In genomic region chr6:52603000-52603795, GRCh38 we compare ENCODE assay signal across 1 cellular context.
TF ChIP-seq lines count a peak whose summit lies in the region.

No MANE protein-coding gene starts in this region.

TF ChIP-seq in WTC11, 78 proteins besides CTCF, POLR2A, EP300 and RAD21 (continued from another document):
- TF ChIP-seq, protein P1, sequence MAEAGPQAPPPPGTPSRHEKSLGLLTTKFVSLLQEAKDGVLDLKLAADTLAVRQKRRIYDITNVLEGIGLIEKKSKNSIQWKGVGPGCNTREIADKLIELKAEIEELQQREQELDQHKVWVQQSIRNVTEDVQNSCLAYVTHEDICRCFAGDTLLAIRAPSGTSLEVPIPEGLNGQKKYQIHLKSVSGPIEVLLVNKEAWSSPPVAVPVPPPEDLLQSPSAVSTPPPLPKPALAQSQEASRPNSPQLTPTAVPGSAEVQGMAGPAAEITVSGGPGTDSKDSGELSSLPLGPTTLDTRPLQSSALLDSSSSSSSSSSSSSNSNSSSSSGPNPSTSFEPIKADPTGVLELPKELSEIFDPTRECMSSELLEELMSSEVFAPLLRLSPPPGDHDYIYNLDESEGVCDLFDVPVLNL (CRISPR knock-in tag; IDR thresholded peaks at IDR 0.05; ENCODE audit: borderline replicate concordance, low read depth), result no peak
- TF ChIP-seq ZNF138 (CRISPR knock-in tag; conservative IDR thresholded peaks at IDR 0.05) (no peak), EMX1 (CRISPR knock-in tag; IDR thresholded peaks at IDR 0.05) (no peak), HMGXB4 (CRISPR knock-in tag; IDR thresholded peaks at IDR 0.05) (no peak), ELF4 (CRISPR knock-in tag; IDR thresholded peaks at IDR 0.05; ENCODE audit: low read depth) (no peak), NR2C2 (CRISPR knock-in tag; IDR thresholded peaks at IDR 0.05) (no peak), MYBL2 (CRISPR knock-in tag; IDR thresholded peaks at IDR 0.05) (no peak), E2F5 (CRISPR knock-in tag; IDR thresholded peaks at IDR 0.05) (no peak), AFF4 (CRISPR knock-in tag; IDR thresholded peaks at IDR 0.05; ENCODE audit: borderline replicate concordance) (no peak), MXD4 (CRISPR knock-in tag; IDR thresholded peaks at IDR 0.05; ENCODE audit: borderline replicate concordance) (no peak), CREB1 (CRISPR knock-in tag; IDR thresholded peaks at IDR 0.05) (no peak), GRHL2 (CRISPR knock-in tag; IDR thresholded peaks at IDR 0.05; ENCODE audit: insufficient replicate concordance, severe bottlenecking) (no peak)
- TF ChIP-seq, protein P2, sequence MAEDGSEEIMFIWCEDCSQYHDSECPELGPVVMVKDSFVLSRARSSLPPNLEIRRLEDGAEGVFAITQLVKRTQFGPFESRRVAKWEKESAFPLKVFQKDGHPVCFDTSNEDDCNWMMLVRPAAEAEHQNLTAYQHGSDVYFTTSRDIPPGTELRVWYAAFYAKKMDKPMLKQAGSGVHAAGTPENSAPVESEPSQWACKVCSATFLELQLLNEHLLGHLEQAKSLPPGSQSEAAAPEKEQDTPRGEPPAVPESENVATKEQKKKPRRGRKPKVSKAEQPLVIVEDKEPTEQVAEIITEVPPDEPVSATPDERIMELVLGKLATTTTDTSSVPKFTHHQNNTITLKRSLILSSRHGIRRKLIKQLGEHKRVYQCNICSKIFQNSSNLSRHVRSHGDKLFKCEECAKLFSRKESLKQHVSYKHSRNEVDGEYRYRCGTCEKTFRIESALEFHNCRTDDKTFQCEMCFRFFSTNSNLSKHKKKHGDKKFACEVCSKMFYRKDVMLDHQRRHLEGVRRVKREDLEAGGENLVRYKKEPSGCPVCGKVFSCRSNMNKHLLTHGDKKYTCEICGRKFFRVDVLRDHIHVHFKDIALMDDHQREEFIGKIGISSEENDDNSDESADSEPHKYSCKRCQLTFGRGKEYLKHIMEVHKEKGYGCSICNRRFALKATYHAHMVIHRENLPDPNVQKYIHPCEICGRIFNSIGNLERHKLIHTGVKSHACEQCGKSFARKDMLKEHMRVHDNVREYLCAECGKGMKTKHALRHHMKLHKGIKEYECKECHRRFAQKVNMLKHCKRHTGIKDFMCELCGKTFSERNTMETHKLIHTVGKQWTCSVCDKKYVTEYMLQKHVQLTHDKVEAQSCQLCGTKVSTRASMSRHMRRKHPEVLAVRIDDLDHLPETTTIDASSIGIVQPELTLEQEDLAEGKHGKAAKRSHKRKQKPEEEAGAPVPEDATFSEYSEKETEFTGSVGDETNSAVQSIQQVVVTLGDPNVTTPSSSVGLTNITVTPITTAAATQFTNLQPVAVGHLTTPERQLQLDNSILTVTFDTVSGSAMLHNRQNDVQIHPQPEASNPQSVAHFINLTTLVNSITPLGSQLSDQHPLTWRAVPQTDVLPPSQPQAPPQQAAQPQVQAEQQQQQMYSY (CRISPR knock-in tag; IDR thresholded peaks at IDR 0.05), result no peak
- TF ChIP-seq, protein P3, sequence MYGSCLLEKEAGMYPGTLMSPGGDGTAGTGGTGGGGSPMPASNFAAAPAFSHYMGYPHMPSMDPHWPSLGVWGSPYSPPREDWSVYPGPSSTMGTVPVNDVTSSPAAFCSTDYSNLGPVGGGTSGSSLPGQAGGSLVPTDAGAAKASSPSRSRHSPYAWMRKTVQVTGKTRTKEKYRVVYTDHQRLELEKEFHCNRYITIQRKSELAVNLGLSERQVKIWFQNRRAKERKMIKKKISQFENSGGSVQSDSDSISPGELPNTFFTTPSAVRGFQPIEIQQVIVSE (CRISPR knock-in tag; IDR thresholded peaks at IDR 0.05; ENCODE audit: borderline replicate concordance), result no peak
- TF ChIP-seq, protein P4, sequence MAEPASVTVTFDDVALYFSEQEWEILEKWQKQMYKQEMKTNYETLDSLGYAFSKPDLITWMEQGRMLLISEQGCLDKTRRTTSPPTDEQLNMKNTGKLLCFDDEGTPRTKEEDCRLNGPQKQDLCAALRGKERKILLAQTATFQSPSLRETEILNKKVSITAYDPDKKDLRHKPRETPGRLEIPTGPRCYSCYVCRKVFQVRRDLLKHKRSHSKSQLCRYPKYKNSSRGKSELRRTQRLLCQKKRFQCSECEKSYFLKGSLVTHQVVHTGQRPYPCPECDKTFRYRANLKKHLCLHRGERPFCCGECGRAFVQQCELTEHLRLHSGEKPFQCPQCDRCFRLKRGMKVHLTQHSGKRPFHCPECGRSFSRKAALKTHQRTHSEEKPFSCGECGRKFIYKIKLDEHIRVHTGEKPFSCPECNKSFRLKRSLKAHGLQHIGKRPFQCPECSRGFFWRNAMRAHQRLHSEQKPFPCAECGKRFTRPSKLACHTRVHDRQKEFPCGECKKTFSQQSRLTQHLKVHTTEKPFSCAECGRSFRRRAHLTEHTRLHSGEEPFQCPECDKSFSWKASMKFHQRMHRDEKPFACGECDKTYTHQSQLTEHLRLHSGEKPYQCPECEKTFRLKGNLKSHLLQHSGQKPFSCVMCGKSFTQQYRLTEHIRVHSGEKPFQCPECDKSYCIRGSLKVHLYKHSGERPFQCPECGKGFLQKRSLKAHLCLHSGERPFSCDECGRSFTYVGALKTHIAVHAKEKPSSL (CRISPR knock-in tag; conservative IDR thresholded peaks at IDR 0.05), result no peak
- TF ChIP-seq, protein P5, sequence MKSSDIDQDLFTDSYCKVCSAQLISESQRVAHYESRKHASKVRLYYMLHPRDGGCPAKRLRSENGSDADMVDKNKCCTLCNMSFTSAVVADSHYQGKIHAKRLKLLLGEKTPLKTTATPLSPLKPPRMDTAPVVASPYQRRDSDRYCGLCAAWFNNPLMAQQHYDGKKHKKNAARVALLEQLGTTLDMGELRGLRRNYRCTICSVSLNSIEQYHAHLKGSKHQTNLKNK (CRISPR knock-in tag; IDR thresholded peaks at IDR 0.05), result no peak
- TF ChIP-seq, protein P6, sequence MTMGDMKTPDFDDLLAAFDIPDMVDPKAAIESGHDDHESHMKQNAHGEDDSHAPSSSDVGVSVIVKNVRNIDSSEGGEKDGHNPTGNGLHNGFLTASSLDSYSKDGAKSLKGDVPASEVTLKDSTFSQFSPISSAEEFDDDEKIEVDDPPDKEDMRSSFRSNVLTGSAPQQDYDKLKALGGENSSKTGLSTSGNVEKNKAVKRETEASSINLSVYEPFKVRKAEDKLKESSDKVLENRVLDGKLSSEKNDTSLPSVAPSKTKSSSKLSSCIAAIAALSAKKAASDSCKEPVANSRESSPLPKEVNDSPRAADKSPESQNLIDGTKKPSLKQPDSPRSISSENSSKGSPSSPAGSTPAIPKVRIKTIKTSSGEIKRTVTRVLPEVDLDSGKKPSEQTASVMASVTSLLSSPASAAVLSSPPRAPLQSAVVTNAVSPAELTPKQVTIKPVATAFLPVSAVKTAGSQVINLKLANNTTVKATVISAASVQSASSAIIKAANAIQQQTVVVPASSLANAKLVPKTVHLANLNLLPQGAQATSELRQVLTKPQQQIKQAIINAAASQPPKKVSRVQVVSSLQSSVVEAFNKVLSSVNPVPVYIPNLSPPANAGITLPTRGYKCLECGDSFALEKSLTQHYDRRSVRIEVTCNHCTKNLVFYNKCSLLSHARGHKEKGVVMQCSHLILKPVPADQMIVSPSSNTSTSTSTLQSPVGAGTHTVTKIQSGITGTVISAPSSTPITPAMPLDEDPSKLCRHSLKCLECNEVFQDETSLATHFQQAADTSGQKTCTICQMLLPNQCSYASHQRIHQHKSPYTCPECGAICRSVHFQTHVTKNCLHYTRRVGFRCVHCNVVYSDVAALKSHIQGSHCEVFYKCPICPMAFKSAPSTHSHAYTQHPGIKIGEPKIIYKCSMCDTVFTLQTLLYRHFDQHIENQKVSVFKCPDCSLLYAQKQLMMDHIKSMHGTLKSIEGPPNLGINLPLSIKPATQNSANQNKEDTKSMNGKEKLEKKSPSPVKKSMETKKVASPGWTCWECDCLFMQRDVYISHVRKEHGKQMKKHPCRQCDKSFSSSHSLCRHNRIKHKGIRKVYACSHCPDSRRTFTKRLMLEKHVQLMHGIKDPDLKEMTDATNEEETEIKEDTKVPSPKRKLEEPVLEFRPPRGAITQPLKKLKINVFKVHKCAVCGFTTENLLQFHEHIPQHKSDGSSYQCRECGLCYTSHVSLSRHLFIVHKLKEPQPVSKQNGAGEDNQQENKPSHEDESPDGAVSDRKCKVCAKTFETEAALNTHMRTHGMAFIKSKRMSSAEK (CRISPR knock-in tag; IDR thresholded peaks at IDR 0.05; ENCODE audit: borderline replicate concordance), result no peak
- TF ChIP-seq, protein P7, sequence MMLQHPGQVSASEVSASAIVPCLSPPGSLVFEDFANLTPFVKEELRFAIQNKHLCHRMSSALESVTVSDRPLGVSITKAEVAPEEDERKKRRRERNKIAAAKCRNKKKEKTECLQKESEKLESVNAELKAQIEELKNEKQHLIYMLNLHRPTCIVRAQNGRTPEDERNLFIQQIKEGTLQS (CRISPR knock-in tag; conservative IDR thresholded peaks at IDR 0.05), result no peak
- TF ChIP-seq, protein P8, sequence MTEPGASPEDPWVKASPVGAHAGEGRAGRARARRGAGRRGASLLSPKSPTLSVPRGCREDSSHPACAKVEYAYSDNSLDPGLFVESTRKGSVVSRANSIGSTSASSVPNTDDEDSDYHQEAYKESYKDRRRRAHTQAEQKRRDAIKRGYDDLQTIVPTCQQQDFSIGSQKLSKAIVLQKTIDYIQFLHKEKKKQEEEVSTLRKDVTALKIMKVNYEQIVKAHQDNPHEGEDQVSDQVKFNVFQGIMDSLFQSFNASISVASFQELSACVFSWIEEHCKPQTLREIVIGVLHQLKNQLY (CRISPR knock-in tag; IDR thresholded peaks at IDR 0.05), result no peak
